In genomic region chr2:121386102-121386501, GRCh38 we compare ENCODE assay signal across 21 cellular contexts.
"Had no signal": no experiment of that assay in that cellular context is flagged by ENCODE, and none has a peak within 500 bp of the region (broad histone marks: within the 10 kb centered on the region; RNA-seq: fewer than 3 reads in every experiment).

No MANE protein-coding gene starts in this region.

- H3K4me3 Mint-ChIP-seq: activated CD4-positive, alpha-beta T cell treated with anti-CD3 and anti-CD28 coated beads, Interleukin-2, amount 10 ng/mL, durations not matched to agents 24 days and 14 days; activated naive CD8-positive, alpha-beta T cell treated with anti-CD3 and anti-CD28 coated beads for 36 hours; activated T-cell treated with anti-CD3 and anti-CD28 coated beads, Interleukin-2, amount 50 U/mL, for 4 hours; dendritic cell treated with granulocyte-macrophage colony-stimulating factor and Interleukin-4, amounts not matched to agents 40 ng/mL and 50 ng/mL, for 4 days; mesothelial cell of epicardium; natural killer cell; type B pancreatic cell had no signal

- H3K27ac Mint-ChIP-seq: activated CD4-positive, alpha-beta T cell treated with anti-CD3 and anti-CD28 coated beads, Interleukin-2, amount 10 ng/mL, durations not matched to agents 24 days and 14 days; activated naive CD8-positive, alpha-beta T cell treated with anti-CD3 and anti-CD28 coated beads for 36 hours; activated T-helper 2 cell treated with anti-CD3 and anti-CD28 coated beads, Interferon-gamma antibody, Interleukin-2, Interleukin-4, amounts not matched to agents 10 μg/mL and 5 μg/mL and 100 μg/mL, durations not matched to agents 14 hours and 24 hours and 36 hours; dendritic cell treated with granulocyte-macrophage colony-stimulating factor and Interleukin-4, amounts not matched to agents 40 ng/mL and 50 ng/mL, for 4 days; natural killer cell; progenitor cell of endocrine pancreas; type B pancreatic cell had no signal

- DNase-seq: activated naive CD4-positive, alpha-beta T cell treated with Interleukin-2 at 50 U/mL for 16 hours; activated naive CD8-positive, alpha-beta T cell treated with anti-CD3 and anti-CD28 coated beads for 36 hours; activated T-cell treated with anti-CD3 and anti-CD28 coated beads, Interleukin-2, amount 50 U/mL, for 4 hours; amniotic stem cell; effector CD4-positive, alpha-beta T cell; erythroblast; kidney; lower lobe of right lung; natural killer cell; spleen; stimulated activated CD4-positive, alpha-beta T cell treated with anti-CD3 and anti-CD28 coated beads, Interleukin-4, amount 100 ng/mL, for 1 hour; stimulated activated naive CD4-positive, alpha-beta T cell had no signal

- H3K27me3 ChIP-seq: spleen, vagina had no signal

- H3K4me1 Mint-ChIP-seq: activated CD4-positive, alpha-beta T cell treated with anti-CD3 and anti-CD28 coated beads, Interleukin-2, amount 10 ng/mL, durations not matched to agents 24 days and 14 days; activated naive CD8-positive, alpha-beta T cell treated with anti-CD3 and anti-CD28 coated beads for 36 hours; natural killer cell had no signal

- H3K27me3 Mint-ChIP-seq: activated CD4-positive, alpha-beta T cell treated with anti-CD3 and anti-CD28 coated beads, Interleukin-2, amount 10 ng/mL, durations not matched to agents 24 days and 14 days; activated naive CD8-positive, alpha-beta T cell treated with anti-CD3 and anti-CD28 coated beads for 36 hours; dendritic cell treated with granulocyte-macrophage colony-stimulating factor and Interleukin-4, amounts not matched to agents 40 ng/mL and 50 ng/mL, for 4 days; progenitor cell of endocrine pancreas; type B pancreatic cell had no signal

- H3K4me1 ChIP-seq: lower lobe of right lung, spleen, vagina had no signal

- H3K9me3 ChIP-seq: lower lobe of right lung, spleen, thoracic aorta, vagina had no signal

- FAIRE-seq: kidney had no signal

- H3K27ac ChIP-seq: lower lobe of right lung, spleen, thoracic aorta, vagina, VCaP had no signal

- H3K4me3 ChIP-seq: lower lobe of right lung, spleen, thoracic aorta, vagina had no signal

- H3K9me3 Mint-ChIP-seq: activated CD4-positive, alpha-beta T cell treated with anti-CD3 and anti-CD28 coated beads, Interleukin-2, amount 10 ng/mL, durations not matched to agents 24 days and 14 days; activated naive CD8-positive, alpha-beta T cell treated with anti-CD3 and anti-CD28 coated beads for 36 hours; activated T-cell treated with anti-CD3 and anti-CD28 coated beads, Interleukin-2, amount 50 U/mL, for 4 hours; activated T-helper 2 cell treated with anti-CD3 and anti-CD28 coated beads, Interferon-gamma antibody, Interleukin-2, Interleukin-4, amounts not matched to agents 10 μg/mL and 5 μg/mL and 100 μg/mL, durations not matched to agents 14 hours and 24 hours and 36 hours; dendritic cell treated with granulocyte-macrophage colony-stimulating factor and Interleukin-4, amounts not matched to agents 40 ng/mL and 50 ng/mL, for 4 days; mesothelial cell of epicardium; natural killer cell; type B pancreatic cell had no signal
